Comparison of ENCODE assay signal across 11 cellular contexts in the genomic region with DNA sequence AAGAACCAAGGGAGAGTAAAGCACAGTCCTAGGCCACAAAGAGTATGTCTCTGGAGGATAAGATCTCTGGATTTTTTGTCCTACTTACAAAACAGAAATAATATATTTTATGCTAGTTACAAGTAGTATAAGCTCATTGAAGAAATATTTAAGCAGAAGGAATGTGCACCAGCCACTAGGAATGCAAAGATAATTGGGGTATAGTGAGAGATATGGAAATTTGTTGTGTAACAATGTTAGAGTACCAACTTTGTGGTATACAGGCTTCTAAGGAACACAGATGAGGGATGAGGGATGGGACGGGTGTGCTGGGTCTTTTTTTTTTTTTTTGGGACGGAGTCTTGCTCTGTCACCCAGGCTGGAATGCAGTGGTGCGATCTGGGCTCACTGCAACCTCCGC. TPM values are rescaled to one million over a fixed set of nuclear protein-coding genes. Genes with fewer than 3 reads are reported as not detected.
DNase-seq lines count a peak whose midpoint lies in the region; ATAC-seq and TF ChIP-seq lines count a peak whose summit lies in the region.
"Had no signal": no experiment of that assay in that cellular context is flagged by ENCODE, and none has a peak within 500 bp of the region (broad histone marks: within the 10 kb centered on the region; RNA-seq: fewer than 3 reads in every experiment).

No MANE protein-coding gene starts in this region.

- ATAC-seq in activated B cell treated with CpG ODN at 0.5 μM for 24 hours (ENCODE audit: low read depth) (no peak), GM18511 (IDR thresholded peaks at IDR 0.05; ENCODE audit: unreplicated experiment) (no peak)

- POLR2A ChIA-PET in AG04449 (lab: Yijun Ruan, JAX) (no interaction called here), activated B cell treated with CpG ODN at 0.5 μM for 24 hours (lab: Charles Lee) (interaction anchor here (0.6 to 17.2 kb wide), 7 partner anchors 10 to 110 kb away, joined by 3 to 395 read pairs (median 5); a partner anchor contains a TSS)

- CTCF ChIA-PET in AG04449 (lab: Yijun Ruan, JAX): interaction anchor here (1.0 kb wide), 1 partner anchor 90 kb away, joined by 3 read pairs; no protein-coding TSS in a partner anchor
- CTCF ChIA-PET in activated B cell treated with CpG ODN at 0.5 μM for 24 hours (lab: Charles Lee): interaction anchor here (1.2 to 1.5 kb wide), 2 partner anchors 75 to 88 kb away, joined by 3 to 4 read pairs; no protein-coding TSS in a partner anchor

- H3K4me1 Mint-ChIP-seq in activated B cell treated with CpG ODN at 0.5 μM for 24 hours: peaks cover 90% of the 10 kb centered on the region

- no peaks in the 10 kb centered on the region for H3K9me3 Mint-ChIP-seq in activated B cell treated with CpG ODN at 0.5 μM for 24 hours

- DNase-seq in AG04449 (ENCODE audit: low read depth, low spot score) (peak; percentile 49), EH (ENCODE audit: low read depth) (peak; percentile 84), activated B cell treated with CpG ODN at 0.5 μM for 24 hours (no peak), fibroblast of gingiva (ENCODE audit: low read depth) (peak; percentile 61), cerebellum (ENCODE audit: low spot score) (no peak), kidney tubule cell (ENCODE audit: low spot score) (no peak), foreskin melanocyte (no peak)
- DNase-seq: activated T-cell treated with anti-CD3 and anti-CD28 coated beads, Interleukin-2, amount 50 U/mL, for 1 hour; dermis blood vessel endothelial cell; T1000 had no signal

- no peak overlapping the region for H3K4me3 ChIP-seq in AG04449 (ENCODE audit: low read depth, low read length)

- peak overlapping the region; percentile 49 for H3K4me3 Mint-ChIP-seq in activated B cell treated with CpG ODN at 0.5 μM for 24 hours

- intact Hi-C loops in activated B cell treated with CpG ODN at 0.5 μM for 24 hours (cut with micrococcal nuclease): loop anchor here (5.0 kb wide), 1 partner anchor 295 kb away; no protein-coding TSS in a partner anchor

- H3K36me3 Mint-ChIP-seq in activated B cell treated with CpG ODN at 0.5 μM for 24 hours (ENCODE audit: low read depth): peaks cover 13% of the 10 kb centered on the region

- TF ChIP-seq CTCF in AG04449 (IDR thresholded peaks at IDR 0.05; ENCODE audit: insufficient read depth, low read length, missing control alignments) (no peak), activated B cell treated with CpG ODN at 0.5 μM for 24 hours (IDR thresholded peaks at IDR 0.05) (no peak)

- H3K27ac Mint-ChIP-seq in activated B cell treated with CpG ODN at 0.5 μM for 24 hours: peak overlapping the region; percentile 91

- H3K27me3 Mint-ChIP-seq in activated B cell treated with CpG ODN at 0.5 μM for 24 hours: no peaks in the 10 kb centered on the region

RNA-seq across cellular contexts. Expression of a gene that starts 26.5 kb away (rescaled TPM):
- total RNA-seq in activated B cell treated with CpG ODN at 0.5 μM for 24 hours: 254 and 290 TPM in 2 replicates
- 96.0 TPM for total RNA-seq in cerebellum

Comparison
In these comparisons a context has a peak if more than half of its experiments do, and no peak if none do; other contexts are left out.
1. DNase-seq: peak in AG04449 (single experiment), EH (single experiment) and fibroblast of gingiva (single experiment); none in activated B cell treated with CpG ODN at 0.5 μM for 24 hours (single experiment), cerebellum (single experiment), kidney tubule cell (single experiment) and foreskin melanocyte (single experiment).